In genomic region chr12:76266797-76267196, GRCh38 we compare ENCODE assay signal across 11 cellular contexts.
DNase-seq lines count a peak whose midpoint lies in the region; ATAC-seq and TF ChIP-seq lines count a peak whose summit lies in the region.
"Had no signal": no experiment of that assay in that cellular context is flagged by ENCODE, and none has a peak within 500 bp of the region (broad histone marks: within the 10 kb centered on the region; RNA-seq: fewer than 3 reads in every experiment).

No MANE protein-coding gene starts in this region.

- H3K27me3 Mint-ChIP-seq in GM23338 (ENCODE audit: insufficient read depth, low read depth, poor library complexity): no peaks in the 10 kb centered on the region

- no peak overlapping the region for H3K4me3 Mint-ChIP-seq in GM23338
- H3K4me3 Mint-ChIP-seq: natural killer cell treated with Interleukin-12 subunit alpha and Interleukin-12 subunit beta and Interleukin-15 and Interleukin-18, amount 100 ng/mL, for 72 hours had no signal

- no peaks in the 10 kb centered on the region for H3F3A ChIP-seq in GM23338 (replicated peaks; ENCODE audit: low read depth)

- H3K36me3 Mint-ChIP-seq in GM23338 (ENCODE audit: low read depth): no peaks in the 10 kb centered on the region; the same call in 1 of the 3 replicates
- H3K36me3 Mint-ChIP-seq: natural killer cell treated with Interleukin-12 subunit alpha and Interleukin-12 subunit beta and Interleukin-15 and Interleukin-18, amount 100 ng/mL, for 72 hours had no signal

- DNase-seq in GM23338 (ENCODE audit: low spot score) (no peak), RWPE2 (ENCODE audit: low spot score) (no peak), fibroblast of the aortic adventitia (ENCODE audit: low read depth) (peak; percentile 67), sigmoid colon (peak; percentile 68), NAMALWA (ENCODE audit: low spot score) (no peak), NCI-H526 treated with DMSO at 0.1 percent for 48 hours (lab: John Stamatoyannopoulos, UW) (no peak)
- DNase-seq: effector CD8-positive, alpha-beta T cell; SIG-M5 had no signal

- H3K9me3 ChIP-seq in RWPE2 (ENCODE audit: severe bottlenecking) (no peaks in the 10 kb centered on the region), sigmoid colon (no peaks in the 10 kb centered on the region)

- H3K79me2 ChIP-seq in GM23338 (replicated peaks; ENCODE audit: insufficient read depth): no peaks in the 10 kb centered on the region

- 51 to 58% methylated on average over 2 of the region's 2 CpGs for WGBS in sigmoid colon, 2 donors

- TF ChIP-seq CTCF in GM23338 (conservative IDR thresholded peaks at IDR 0.05; ENCODE audit: low read depth in 2 of 2): no peak
- no peak for TF ChIP-seq CTCF in RWPE2 (IDR thresholded peaks at IDR 0.05; ENCODE audit: poor library complexity, severe bottlenecking)
- no peak for TF ChIP-seq CTCF in fibroblast of the aortic adventitia (IDR thresholded peaks at IDR 0.05; ENCODE audit: insufficient read depth, low read length)
- no peak for TF ChIP-seq CTCF in sigmoid colon (IDR thresholded peaks at IDR 0.05)

- no peak for ATAC-seq in GM23338
- ATAC-seq in RWPE2 (ENCODE audit: low read depth): peak; percentile 88
- ATAC-seq in HG02798 (IDR thresholded peaks at IDR 0.05; ENCODE audit: poor library complexity, unreplicated experiment): no peak
- ATAC-seq in GM21390 (IDR thresholded peaks at IDR 0.05; ENCODE audit: unreplicated experiment): no peak

- H3K4me1 ChIP-seq in GM23338 (ENCODE audit: insufficient read depth) (peaks cover 7% of the 10 kb centered on the region; the same call in 1 of the 2 replicates), RWPE2 (ENCODE audit: insufficient read depth, poor library complexity, severe bottlenecking) (peaks cover 44% of the 10 kb centered on the region), sigmoid colon (no peaks in the 10 kb centered on the region)

- H3K4me1 Mint-ChIP-seq in GM23338: no peaks in the 10 kb centered on the region; the same call in 2 of the 3 replicates

- H3K36me3 ChIP-seq in GM23338 (ENCODE audit: insufficient read depth) (no peaks in the 10 kb centered on the region; the same call in 1 of the 2 replicates), RWPE2 (ENCODE audit: low read depth) (peaks cover 8% of the 10 kb centered on the region), sigmoid colon (no peaks in the 10 kb centered on the region)

- H3K27ac ChIP-seq in GM23338 (ENCODE audit: low read depth): no peak overlapping the region
- H3K27ac ChIP-seq in RWPE2 (ENCODE audit: poor library complexity, severe bottlenecking): peak overlapping the region; percentile 86
- H3K27ac ChIP-seq in sigmoid colon: peak overlapping the region in 1 of 4 donors; percentile 71

- no peak overlapping the region for H3K4me2 ChIP-seq in GM23338

- H3K9me3 Mint-ChIP-seq in GM23338: peaks cover 6% of the 10 kb centered on the region; the same call in 2 of the 3 replicates
- H3K9me3 Mint-ChIP-seq: natural killer cell treated with Interleukin-12 subunit alpha and Interleukin-12 subunit beta and Interleukin-15 and Interleukin-18, amount 100 ng/mL, for 72 hours had no signal

- TF ChIP-seq POLR2A in sigmoid colon (IDR thresholded peaks at IDR 0.05): no peak

- H3K4me3 ChIP-seq in GM23338 (no peak overlapping the region), RWPE2 (ENCODE audit: severe bottlenecking) (no peak overlapping the region), fibroblast of the aortic adventitia (ENCODE audit: low read depth, low read length) (no peak overlapping the region), sigmoid colon (no peak overlapping the region)

- H3K27ac Mint-ChIP-seq in GM23338: no peak overlapping the region; the same call in 1 of the 2 replicates
- H3K27ac Mint-ChIP-seq: natural killer cell treated with Interleukin-12 subunit alpha and Interleukin-12 subunit beta and Interleukin-15 and Interleukin-18, amount 100 ng/mL, for 72 hours had no signal

- peak overlapping the region; percentile 52; the same call in 1 of the 2 replicates for H2AFZ ChIP-seq in GM23338

- H4K20me1 ChIP-seq in GM23338 (replicated peaks; ENCODE audit: insufficient read depth): no peaks in the 10 kb centered on the region

- TF ChIP-seq EP300 in sigmoid colon (IDR thresholded peaks at IDR 0.05): no peak

- H3K27me3 ChIP-seq in GM23338 (ENCODE audit: insufficient read depth) (no peaks in the 10 kb centered on the region), RWPE2 (ENCODE audit: insufficient read depth, poor library complexity, severe bottlenecking) (no peaks in the 10 kb centered on the region), sigmoid colon (no peaks in the 10 kb centered on the region)

- peaks cover 4% of the 10 kb centered on the region; the same call in 1 of the 2 replicates for H3K9me2 ChIP-seq in GM23338 (ENCODE audit: insufficient read depth)

- intact Hi-C loops in sigmoid colon (cut with DNase I): no loop called here

TF ChIP-seq in GM23338, 12 proteins besides CTCF, POLR2A, EP300 and RAD21 (continues in another document):
- TF ChIP-seq STAT1 (IDR thresholded peaks at IDR 0.05; ENCODE audit: unreplicated experiment) (no peak), ZNF331 (CRISPR knock-in tag; IDR thresholded peaks at IDR 0.05; ENCODE audit: low read depth) (no peak), ZNF462 (CRISPR knock-in tag; IDR thresholded peaks at IDR 0.05) (no peak), ETS1 (IDR thresholded peaks at IDR 0.05) (no peak), NANOG (IDR thresholded peaks at IDR 0.05; ENCODE audit: borderline replicate concordance) (no peak)

Comparison
In these comparisons a context has a peak if more than half of its experiments do, and no peak if none do; other contexts are left out.
1. DNase-seq: peak in fibroblast of the aortic adventitia (single experiment) and sigmoid colon (single experiment); none in GM23338 (single experiment), RWPE2 (single experiment), NAMALWA (single experiment) and NCI-H526 treated with DMSO at 0.1 percent for 48 hours (single experiment).